Comparison of ENCODE assay signal across 8 cellular contexts in the genomic region with DNA sequence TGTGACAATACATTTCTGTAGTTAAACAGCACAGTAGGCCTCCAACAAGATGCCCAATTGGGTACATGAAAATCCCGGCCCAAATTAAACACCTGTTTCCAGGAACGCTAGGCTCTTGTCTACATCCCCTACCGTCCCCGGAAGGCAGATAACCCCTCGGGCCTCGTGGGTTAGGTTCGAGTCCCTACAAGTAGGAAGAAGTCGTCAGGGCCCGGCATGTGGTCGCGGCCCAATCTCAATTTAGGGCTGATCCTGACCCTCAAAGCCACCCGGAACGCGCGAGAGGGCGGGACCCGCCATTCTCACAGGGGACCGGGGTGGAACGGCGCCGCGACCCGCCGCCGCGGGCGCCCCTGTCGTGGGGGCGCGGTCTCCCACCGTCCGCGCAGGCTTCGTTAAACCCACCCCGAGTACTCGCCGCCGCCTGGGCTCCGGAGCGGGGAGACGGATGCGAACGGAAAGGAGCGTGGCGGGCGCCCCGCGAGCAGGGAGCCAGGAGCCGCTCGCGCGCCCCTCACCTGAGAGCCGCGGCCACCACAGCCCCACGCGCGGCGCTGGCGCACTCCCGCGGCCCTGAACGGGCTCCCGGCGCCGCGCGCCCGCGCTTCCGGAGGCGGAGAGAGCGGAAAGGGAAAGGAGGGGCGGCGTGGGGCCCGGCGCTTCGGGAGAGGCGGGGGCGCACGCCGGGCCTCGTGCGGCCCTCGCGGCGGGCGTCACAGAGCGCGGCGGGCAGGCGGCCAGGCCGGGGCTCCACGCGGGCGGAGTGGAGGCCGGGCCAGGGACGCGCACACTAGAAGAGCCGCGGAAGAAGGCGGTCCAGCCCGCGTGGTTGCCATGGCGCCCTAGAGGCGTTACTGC. TPM values are rescaled to one million over a fixed set of nuclear protein-coding genes. Genes with fewer than 3 reads are reported as not detected.
DNase-seq lines count a peak whose midpoint lies in the region; ATAC-seq and TF ChIP-seq lines count a peak whose summit lies in the region.

A gene (minus strand): TSS at position 621 of the 858 bp plus-strand sequence. CDS start 12,804 bp downstream, outside the sequence.

- TF ChIP-seq CTCF in DOHH2 (IDR thresholded peaks at IDR 0.05; ENCODE audit: low read depth, low read length, poor library complexity, severe bottlenecking) (no peak), foreskin fibroblast (IDR thresholded peaks at IDR 0.05; ENCODE audit: low read depth, low read length) (no peak), neural progenitor cell (IDR thresholded peaks at IDR 0.05) (peak; percentile 3), stomach (IDR thresholded peaks at IDR 0.05) (no peak)

- H3K4me3 Mint-ChIP-seq in neural progenitor cell, result peak within 1 kb of the TSS; percentile 96

- H3K4me2 ChIP-seq in DOHH2 (ENCODE audit: low read length), result peak within 1 kb of the TSS; percentile 100
- peak within 1 kb of the TSS; percentile 90 for H3K4me2 ChIP-seq in neural progenitor cell

- peaks cover 5% of the 10 kb centered on the region for H3F3A ChIP-seq in DOHH2 (ENCODE audit: control insufficient read depth, insufficient read depth)
- peaks cover 11% of the 10 kb centered on the region for H3F3A ChIP-seq in neural progenitor cell (ENCODE audit: low read depth)

- ATAC-seq in GM21529 (IDR thresholded peaks at IDR 0.05; ENCODE audit: unreplicated experiment), result peak; percentile 65

- 0 to 1% (median 1%) methylated on average over 45 to 102 of the region's 105 CpGs for WGBS in stomach, 5 donors

- H3K79me2 ChIP-seq in DOHH2 (ENCODE audit: control insufficient read depth, low read length) (peaks cover 61% of the 10 kb centered on the region), neural progenitor cell (ENCODE audit: low read depth) (peaks cover 52% of the 10 kb centered on the region)

- H3K9me3 Mint-ChIP-seq in neural progenitor cell, result no peaks in the 10 kb centered on the region

- TF ChIP-seq POLR2A in stomach (IDR thresholded peaks at IDR 0.05), result no peak

- no peaks in the 10 kb centered on the region for H4K20me1 ChIP-seq in DOHH2 (ENCODE audit: control insufficient read depth, insufficient read depth, low read depth, low read length)
- H4K20me1 ChIP-seq in neural progenitor cell (ENCODE audit: low read depth), result no peaks in the 10 kb centered on the region

- H3K27me3 ChIP-seq in DOHH2 (ENCODE audit: control insufficient read depth, low read length), result no peaks in the 10 kb centered on the region
- no peaks in the 10 kb centered on the region for H3K27me3 ChIP-seq in SJCRH30
- H3K27me3 ChIP-seq in neural progenitor cell, result peaks cover 11% of the 10 kb centered on the region
- no peaks in the 10 kb centered on the region for H3K27me3 ChIP-seq in stomach

- intact Hi-C loops in stomach (cut with DNase I; ENCODE audit: low total_unique reads), result no loop called here

- peaks cover 29% of the 10 kb centered on the region for H3K4me1 Mint-ChIP-seq in neural progenitor cell

- H3K4me1 ChIP-seq in DOHH2 (ENCODE audit: control insufficient read depth, low read length) (peaks cover 39% of the 10 kb centered on the region), SJCRH30 (no peaks in the 10 kb centered on the region), neural progenitor cell (peaks cover 29% of the 10 kb centered on the region), stomach (peaks cover 20 to 36% (median 28%) of the 10 kb centered on the region in 4 donors)

- H2AFZ ChIP-seq in neural progenitor cell (replicated peaks), result peak within 1 kb of the TSS; percentile 41

- DNase-seq in KBM-7, result peak; percentile 73
- peak; percentile 72 to 78 for DNase-seq in SJCRH30
- DNase-seq in activated gamma-delta T cell treated with Interleukin-2 at 50 U/mL for 16 hours, result peak; percentile 76
- peak; percentile 93 to 97 for DNase-seq in foreskin fibroblast
- peak; percentile 85 for DNase-seq in neural progenitor cell (ENCODE audit: low spot score)
- DNase-seq in stomach, result peak; percentile 92

- H3K9me3 ChIP-seq in DOHH2 (ENCODE audit: control insufficient read depth, insufficient read depth, low read length) (no peaks in the 10 kb centered on the region), SJCRH30 (replicated peaks) (no peaks in the 10 kb centered on the region), neural progenitor cell (ENCODE audit: low read depth) (no peaks in the 10 kb centered on the region), stomach (no peaks in the 10 kb centered on the region)

- no peaks in the 10 kb centered on the region for H3K9me2 ChIP-seq in DOHH2 (replicated peaks; ENCODE audit: control insufficient read depth, low read length)

- TF ChIP-seq EP300 in stomach (IDR thresholded peaks at IDR 0.05), result no peak

- peaks cover 3% of the 10 kb centered on the region for H3K36me3 Mint-ChIP-seq in neural progenitor cell

- H3K4me3 ChIP-seq in DOHH2 (ENCODE audit: low read length), result peak within 1 kb of the TSS; percentile 92
- peak within 1 kb of the TSS; percentile 77 for H3K4me3 ChIP-seq in SJCRH30
- H3K4me3 ChIP-seq in foreskin fibroblast (ENCODE audit: low read depth in 1 of 2, low read length in 2 of 2), result peak within 1 kb of the TSS; percentile 67 to 73
- H3K4me3 ChIP-seq in neural progenitor cell, result peak within 1 kb of the TSS; percentile 76
- peak within 1 kb of the TSS; percentile 69 to 88 (median 81) for H3K4me3 ChIP-seq in stomach

- H3K9ac ChIP-seq in neural progenitor cell, result no peak within 1 kb of the TSS

- H3K27me3 Mint-ChIP-seq in neural progenitor cell (ENCODE audit: insufficient read depth, low read depth), result peaks cover 4% of the 10 kb centered on the region

- H3K36me3 ChIP-seq in DOHH2 (ENCODE audit: control insufficient read depth, low read length), result peaks cover 10% of the 10 kb centered on the region
- H3K36me3 ChIP-seq in SJCRH30, result no peaks in the 10 kb centered on the region
- no peaks in the 10 kb centered on the region for H3K36me3 ChIP-seq in neural progenitor cell
- peaks cover 0 to 6% (median 0%) of the 10 kb centered on the region in 4 donors for H3K36me3 ChIP-seq in stomach

- H3K27ac Mint-ChIP-seq in neural progenitor cell, result peak within 1 kb of the TSS; percentile 96

- in situ Hi-C loops in KBM-7 (cut with MboI; ENCODE audit: low pct_unique_long_range_greater_than_20kb, low sequenced_read_pairs), result no loop called here

- H3K27ac ChIP-seq in DOHH2 (ENCODE audit: low read depth, low read length), result peak within 1 kb of the TSS; percentile 65
- H3K27ac ChIP-seq in SJCRH30, result peak within 1 kb of the TSS; percentile 59
- H3K27ac ChIP-seq in neural progenitor cell, result no peak within 1 kb of the TSS
- H3K27ac ChIP-seq in stomach, result peak within 1 kb of the TSS; percentile 96 to 99 (median 98)

RNA-seq across cellular contexts. Expression of the gene that starts here (rescaled TPM):
- 18.2 and 19.7 TPM in 2 replicates for total RNA-seq in SJCRH30 (2014; rRNA removed; shearing (Covaris generic))
- total RNA-seq in neural progenitor cell (ENCODE audit: low replicate concordance), result 45.6 and 78.6 TPM in 2 replicates
- total RNA-seq in stomach, result 10 to 100 TPM in 4 of 5 donors, 1 to 10 TPM in 1; 8.7 to 39.8 (median 22.5) TPM
- 10 to 100 TPM in 1 of 3 donors, 1 to 10 TPM in 2; 4.8 to 11.0 (median 8.8) TPM for polyA plus RNA-seq in stomach
